Comparison of ENCODE assay signal across 29 cellular contexts in genomic region chr2:189876271-189876670, GRCh38.
DNase-seq lines count a peak whose midpoint lies in the region; ATAC-seq and TF ChIP-seq lines count a peak whose summit lies in the region.
"Had no signal": no experiment of that assay in that cellular context is flagged by ENCODE, and none has a peak within 500 bp of the region (broad histone marks: within the 10 kb centered on the region; RNA-seq: fewer than 3 reads in every experiment).

No MANE protein-coding gene starts in this region.

- H3K9ac ChIP-seq in OCI-LY3 (ENCODE audit: low read length) = no peak overlapping the region
- H3K9ac ChIP-seq: parathyroid adenoma had no signal

- intact Hi-C loops in lower lobe of right lung (cut with DNase I) = no loop called here

- no peak for TF ChIP-seq CTCF in GM13976 (IDR thresholded peaks at IDR 0.05; ENCODE audit: borderline replicate concordance, control extremely low read depth, extremely low read depth, insufficient read depth, missing control alignments)
- TF ChIP-seq CTCF in OCI-LY3 (IDR thresholded peaks at IDR 0.05; ENCODE audit: low read depth, low read length) = no peak
- TF ChIP-seq CTCF in lower lobe of right lung (IDR thresholded peaks at IDR 0.05) = no peak

- no peaks in the 10 kb centered on the region for H3K79me2 ChIP-seq in OCI-LY3 (ENCODE audit: low read length)
- H3K79me2 ChIP-seq: parathyroid adenoma had no signal

- H3K27ac ChIP-seq in OCI-LY3 (ENCODE audit: low read length) (peak overlapping the region; percentile 28; the same call in 1 of the 2 replicates), lower lobe of right lung (no peak overlapping the region)
- H3K27ac ChIP-seq: colonic mucosa, heart left ventricle, parathyroid adenoma, right atrium auricular region, suprapubic skin had no signal

- H3K4me1 ChIP-seq in OCI-LY3 (ENCODE audit: low read length) = peaks cover 22% of the 10 kb centered on the region
- H3K4me1 ChIP-seq in lower lobe of right lung = no peaks in the 10 kb centered on the region
- H3K4me1 ChIP-seq: colonic mucosa, parathyroid adenoma, right atrium auricular region, suprapubic skin had no signal

- H3K4me2 ChIP-seq in OCI-LY3 (ENCODE audit: low read length) = no peak overlapping the region

- DNase-seq in SKM-1 treated with dmso at 0.1 percent for 144 hours (lab: John Stamatoyannopoulos, UW; ENCODE audit: unreplicated experiment) = peak; percentile 16
- no peak for DNase-seq in SKM-1 (lab: John Stamatoyannopoulos, UW; ENCODE audit: unreplicated experiment)
- peak; percentile 4 for DNase-seq in GM13976 (ENCODE audit: low spot score)
- no peak for DNase-seq in lower lobe of right lung
- DNase-seq in epidermal melanocyte (ENCODE audit: insufficient read length, low spot score) = no peak
- DNase-seq in stimulated activated CD4-positive, alpha-beta T cell treated with anti-CD3 and anti-CD28 coated beads, Interleukin-4, amount 100 ng/mL, for 4 hours = no peak
- DNase-seq in stimulated activated CD4-positive, alpha-beta T cell treated with anti-CD3 and anti-CD28 coated beads, Interleukin-4, amount 100 ng/mL, for 24 hours = no peak
- DNase-seq: 8988T; activated CD4-positive, alpha-beta T cell treated with anti-CD3 and anti-CD28 coated beads for 4 hours; activated naive CD4-positive, alpha-beta T cell treated with anti-CD3 and anti-CD28 coated beads, Interleukin-2, amount 10 ng/mL, durations not matched to agents 7 days and 5 days; activated T-cell treated with anti-CD3 and anti-CD28 coated beads, Interleukin-2, amount 50 U/mL, for 48 hours; anterior cingulate cortex; CD4-positive, alpha-beta memory T cell; colonic mucosa; effector memory CD4-positive, alpha-beta T cell; erythroblast; foreskin fibroblast; heart left ventricle; kidney glomerular epithelial cell; mammary epithelial cell; NCI-H1417 treated with DMSO at 0.1 percent for 48 hours; NCI-H2081; NCI-H345; T-helper 17 cell; uterus had no signal

- H3K27me3 ChIP-seq in OCI-LY3 (ENCODE audit: low read depth, low read length) (no peaks in the 10 kb centered on the region), lower lobe of right lung (ENCODE audit: low read depth) (no peaks in the 10 kb centered on the region)
- H3K27me3 ChIP-seq: colonic mucosa, heart left ventricle, right atrium auricular region, suprapubic skin, uterus had no signal

- H2AFZ ChIP-seq in OCI-LY3 (ENCODE audit: low read depth, low read length) = no peak overlapping the region
- H2AFZ ChIP-seq: parathyroid adenoma had no signal

- in situ Hi-C loops in GM13976 (cut with MboI; ENCODE audit: low sequenced_read_pairs, unreplicated experiment) = no loop called here

- no peaks in the 10 kb centered on the region for H4K20me1 ChIP-seq in OCI-LY3 (ENCODE audit: insufficient read depth, low read length)

- peak; percentile 59 to 63 for ATAC-seq in lower lobe of right lung
- ATAC-seq: heart left ventricle, T-helper 17 cell had no signal

- H3K36me3 ChIP-seq in OCI-LY3 (replicated peaks; ENCODE audit: low read depth, low read length) (peaks cover 55% of the 10 kb centered on the region), lower lobe of right lung (no peaks in the 10 kb centered on the region)
- H3K36me3 ChIP-seq: colonic mucosa, uterus had no signal

- H3K9me3 ChIP-seq in OCI-LY3 (ENCODE audit: insufficient read depth, low read length) (no peaks in the 10 kb centered on the region), lower lobe of right lung (no peaks in the 10 kb centered on the region)
- H3K9me3 ChIP-seq: colonic mucosa, heart left ventricle, right atrium auricular region, suprapubic skin, uterus had no signal

- H3K4me3 ChIP-seq in OCI-LY3 (ENCODE audit: low read length) (no peak overlapping the region), lower lobe of right lung (no peak overlapping the region)
- H3K4me3 ChIP-seq: colonic mucosa, heart left ventricle, right atrium auricular region, suprapubic skin, uterus had no signal

Comparison
In these comparisons a context has a peak if more than half of its experiments do, and no peak if none do; other contexts are left out.
1. DNase-seq: peak in SKM-1 treated with dmso at 0.1 percent for 144 hours (single experiment) and GM13976 (single experiment); none in SKM-1 (single experiment), lower lobe of right lung (single experiment), epidermal melanocyte (single experiment), stimulated activated CD4-positive, alpha-beta T cell treated with anti-CD3 and anti-CD28 coated beads, Interleukin-4, amount 100 ng/mL, for 4 hours (0 of 2) and stimulated activated CD4-positive, alpha-beta T cell treated with anti-CD3 and anti-CD28 coated beads, Interleukin-4, amount 100 ng/mL, for 24 hours (single experiment).